27 cellular contexts compared by ENCODE assay signal in genomic region chr1:220060876-220061275, GRCh38.
"Had no signal": no experiment of that assay in that cellular context is flagged by ENCODE, and none has a peak within 500 bp of the region (broad histone marks: within the 10 kb centered on the region; RNA-seq: fewer than 3 reads in every experiment).

No MANE protein-coding gene starts in this region.

- FAIRE-seq: endothelial cell of umbilical vein, keratinocyte, urothelium cell line had no signal

- ATAC-seq: foreskin keratinocyte; heart right ventricle; left ventricle myocardium superior; lower lobe of right lung; natural killer cell; psoas muscle; right cardiac atrium; stimulated activated memory B cell treated with anti-CD40 and anti-IgM and Interleukin-4, amounts not matched to agents 10 μg/mL and 1 μg/mL and 100 μg/mL, for 72 hours; stimulated activated naive CD8-positive, alpha-beta T cell treated with anti-CD3 and anti-CD28 coated beads, Interleukin-15, Interleukin-2, amounts not matched to agents 100 U/mL and 50 U/mL, for 24 hours had no signal

- H3K9me3 ChIP-seq: esophagus muscularis mucosa, heart right ventricle, lower lobe of right lung, ovary, psoas muscle, sigmoid colon, thoracic aorta, tibial nerve, upper lobe of left lung had no signal

- H3K36me3 ChIP-seq: ovary had no signal

- H3K4me3 ChIP-seq: coronary artery, esophagus muscularis mucosa, heart right ventricle, lower lobe of right lung, ovary, psoas muscle, sigmoid colon, thoracic aorta, tibial nerve, upper lobe of left lung had no signal

- DNase-seq: dermis blood vessel endothelial cell; effector memory CD4-positive, alpha-beta T cell; foreskin keratinocyte; glutamatergic neuron; heart right ventricle; hippocampal formation; left ventricle myocardium superior; lower lobe of right lung; natural killer cell; occipital lobe; ovary; posterior cingulate gyrus; psoas muscle; right cardiac atrium; sigmoid colon; stimulated activated CD4-positive, alpha-beta T cell treated with anti-CD3 and anti-CD28 coated beads, Interleukin-2, amount 100 ng/mL, for 24 hours; stimulated activated CD4-positive, alpha-beta T cell treated with anti-CD3 and anti-CD28 coated beads, Interleukin-4, amount 100 ng/mL, for 24 hours; stimulated activated naive CD8-positive, alpha-beta T cell treated with anti-CD3 and anti-CD28 coated beads, Interleukin-15, Interleukin-2, amounts not matched to agents 100 U/mL and 50 U/mL, for 24 hours; upper lobe of left lung had no signal

- H3K27ac ChIP-seq: coronary artery, esophagus muscularis mucosa, foreskin keratinocyte, heart right ventricle, lower lobe of right lung, ovary, psoas muscle, sigmoid colon, thoracic aorta, tibial nerve, upper lobe of left lung had no signal

- H3K4me1 ChIP-seq: esophagus muscularis mucosa, foreskin keratinocyte, heart right ventricle, lower lobe of right lung, psoas muscle, sigmoid colon, tibial nerve, upper lobe of left lung had no signal

- H3K27me3 ChIP-seq: esophagus muscularis mucosa, foreskin keratinocyte, heart right ventricle, ovary, sigmoid colon, tibial nerve, upper lobe of left lung had no signal
